9 cellular contexts compared by ENCODE assay signal in genomic region chr4:38672247-38673071, GRCh38. TPM values are rescaled to one million over a fixed set of nuclear protein-coding genes. Genes with fewer than 3 reads are reported as not detected.
DNase-seq lines count a peak whose midpoint lies in the region; ATAC-seq and TF ChIP-seq lines count a peak whose summit lies in the region.
"Had no signal": no experiment of that assay in that cellular context is flagged by ENCODE, and none has a peak within 500 bp of the region (broad histone marks: within the 10 kb centered on the region; RNA-seq: fewer than 3 reads in every experiment).

No MANE protein-coding gene starts in this region.

- TF ChIP-seq EP300 in upper lobe of left lung (IDR thresholded peaks at IDR 0.05): no peak

- peak overlapping the region; percentile 91 for H3K27ac Mint-ChIP-seq in activated T-cell treated with anti-CD3 and anti-CD28 coated beads, Interleukin-2, amount 50 U/mL, for 72 hours

- no peaks in the 10 kb centered on the region for H3K36me3 Mint-ChIP-seq in activated T-cell treated with anti-CD3 and anti-CD28 coated beads, Interleukin-2, amount 50 U/mL, for 72 hours (ENCODE audit: insufficient read depth in 2 of 2)

- H3K4me1 Mint-ChIP-seq in activated T-cell treated with anti-CD3 and anti-CD28 coated beads, Interleukin-2, amount 50 U/mL, for 72 hours (ENCODE audit: low read depth): peaks cover 85% of the 10 kb centered on the region

- peak overlapping the region; percentile 98 for H3K27ac ChIP-seq in colonic mucosa
- peak overlapping the region; percentile 79 to 100 (median 97) for H3K27ac ChIP-seq in upper lobe of left lung

- no peaks in the 10 kb centered on the region for H3K27me3 Mint-ChIP-seq in activated T-cell treated with anti-CD3 and anti-CD28 coated beads, Interleukin-2, amount 50 U/mL, for 72 hours (ENCODE audit: low read depth)

- H3K9me3 Mint-ChIP-seq in activated T-cell treated with anti-CD3 and anti-CD28 coated beads, Interleukin-2, amount 50 U/mL, for 72 hours: no peaks in the 10 kb centered on the region

- 45 to 58% methylated on average over 14 to 15 of the region's 15 CpGs for WGBS in upper lobe of left lung, 2 donors

- no peaks in the 10 kb centered on the region for H3K27me3 ChIP-seq in colonic mucosa
- H3K27me3 ChIP-seq in upper lobe of left lung: no peaks in the 10 kb centered on the region

- no peak for TF ChIP-seq POLR2A in upper lobe of left lung (IDR thresholded peaks at IDR 0.05)

- H3K9me3 ChIP-seq in colonic mucosa (no peaks in the 10 kb centered on the region), mucosa of descending colon (no peaks in the 10 kb centered on the region), upper lobe of left lung (no peaks in the 10 kb centered on the region)

- intact Hi-C loops in colonic mucosa (cut with DNase I): loop anchor here (10.0 kb wide), 1 partner anchor 608 kb away; no protein-coding TSS in a partner anchor
- intact Hi-C loops in mucosa of descending colon (cut with DNase I, micrococcal nuclease): loop anchor here (5.0 to 10.0 kb wide), 5 partner anchors 348 to 598 kb away; no protein-coding TSS in a partner anchor

- no peak for DNase-seq in activated T-cell treated with anti-CD3 and anti-CD28 coated beads, Interleukin-2, amount 50 U/mL, for 72 hours
- no peak for DNase-seq in activated T-cell treated with anti-CD3 and anti-CD28 coated beads, Interleukin-2, amount 50 U/mL, for 48 hours
- peak; percentile 40 for DNase-seq in colonic mucosa
- peak in 2 of 3 donors; percentile 58 to 63 for DNase-seq in mucosa of descending colon
- peak in 1 of 2 donors; percentile 38 for DNase-seq in upper lobe of left lung
- no peak for DNase-seq in G401 (ENCODE audit: low spot score)
- no peak for DNase-seq in HEK293T (ENCODE audit: extremely low spot score)
- DNase-seq in NCI-H2081 treated with DMSO at 0.1 percent for 48 hours (lab: John Stamatoyannopoulos, UW): no peak

- no peaks in the 10 kb centered on the region for H3K36me3 ChIP-seq in colonic mucosa
- peaks cover under 1% of the 10 kb centered on the region for H3K36me3 ChIP-seq in mucosa of descending colon (ENCODE audit: low read depth)
- H3K36me3 ChIP-seq in upper lobe of left lung: no peaks in the 10 kb centered on the region

- H3K9ac ChIP-seq in colonic mucosa (ENCODE audit: low read depth in 2 of 2, low read length in 2 of 2): peak overlapping the region; percentile 68 to 96

- in situ Hi-C loops in G401 (cut with HindIII; ENCODE audit: low sequenced_read_pairs): no loop called here

- H3K4me3 ChIP-seq in colonic mucosa (no peak overlapping the region), mucosa of descending colon (no peak overlapping the region), upper lobe of left lung (peak overlapping the region in 1 of 4 donors; percentile 13)

- H3K4me3 Mint-ChIP-seq in activated T-cell treated with anti-CD3 and anti-CD28 coated beads, Interleukin-2, amount 50 U/mL, for 72 hours: peak overlapping the region; percentile 57 to 66

- TF ChIP-seq CTCF in colonic mucosa (IDR thresholded peaks at IDR 0.05) (no peak), mucosa of descending colon (IDR thresholded peaks at IDR 0.05) (no peak), upper lobe of left lung (IDR thresholded peaks at IDR 0.05) (no peak)

- no peak for ATAC-seq in activated T-cell treated with anti-CD3 and anti-CD28 coated beads, Interleukin-2, amount 50 U/mL, for 72 hours (replicated peaks in 1 of 2)
- ATAC-seq in mucosa of descending colon (peak; percentile 4), upper lobe of left lung (ENCODE audit: low FRiP score in 2 of 2) (peak in 1 of 2 donors; percentile 1)
- ATAC-seq: activated CD4-positive, CD25-positive, alpha-beta regulatory T cell treated with anti-CD3 and anti-CD28 coated beads, Interleukin-2, amount 50 U/mL, for 24 hours had no signal

- POLR2A ChIA-PET in HEK293T (lab: Yijun Ruan, JAX): interaction anchor here (0.7 kb wide), 1 partner anchor 9 kb away, joined by 3 read pairs; no protein-coding TSS in a partner anchor

- CTCF ChIA-PET in HEK293T (lab: Yijun Ruan, JAX): interaction anchor here (0.6 to 1.3 kb wide), 2 partner anchors 169 to 493 kb away, joined by 3 to 4 read pairs; no protein-coding TSS in a partner anchor

- H3K4me1 ChIP-seq in colonic mucosa (peaks cover 32% of the 10 kb centered on the region), mucosa of descending colon (ENCODE audit: low read depth) (peaks cover 81% of the 10 kb centered on the region), upper lobe of left lung (peaks cover 82 to 99% (median 94%) of the 10 kb centered on the region in 4 donors)

TF ChIP-seq in HEK293T, 16 proteins besides CTCF, POLR2A, EP300 and RAD21:
- TF ChIP-seq ELF4 (IDR thresholded peaks at IDR 0.05) (no peak), SUZ12 (IDR thresholded peaks at IDR 0.05) (no peak), SP1 (IDR thresholded peaks at IDR 0.05) (no peak), FOXM1 (IDR thresholded peaks at IDR 0.05; ENCODE audit: borderline replicate concordance) (no peak), NFRKB (IDR thresholded peaks at IDR 0.05) (no peak)

RNA-seq across cellular contexts. Expression of gene KLF3, which starts 8.5 kb away (rescaled TPM):
- 1 to 10 TPM; 7.4 to 9.6 TPM for total RNA-seq in activated T-cell treated with anti-CD3 and anti-CD28 coated beads, Interleukin-2, amount 50 U/mL, for 72 hours
- total RNA-seq in colonic mucosa: 100 to 1,000 TPM in 1 of 2 donors, 10 to 100 TPM in 1; 87.1 to 116 TPM
- total RNA-seq in mucosa of descending colon: 100 to 1,000 TPM; 102 to 151 (median 128) TPM
- 10 to 100 TPM; 32.5 to 73.9 (median 48.3) TPM for total RNA-seq in upper lobe of left lung
- 3.0 and 5.1 TPM in 2 replicates for total RNA-seq in G401 (2014; rRNA removed; shearing (Covaris generic))

Comparison
In these comparisons a context has a peak if more than half of its experiments do, and no peak if none do; other contexts are left out.
1. DNase-seq: peak in colonic mucosa (single experiment) and mucosa of descending colon (2 of 3); none in activated T-cell treated with anti-CD3 and anti-CD28 coated beads, Interleukin-2, amount 50 U/mL, for 72 hours (0 of 2), activated T-cell treated with anti-CD3 and anti-CD28 coated beads, Interleukin-2, amount 50 U/mL, for 48 hours (0 of 2), G401 (single experiment), HEK293T (single experiment) and NCI-H2081 treated with DMSO at 0.1 percent for 48 hours (single experiment).